In the genomic region with DNA sequence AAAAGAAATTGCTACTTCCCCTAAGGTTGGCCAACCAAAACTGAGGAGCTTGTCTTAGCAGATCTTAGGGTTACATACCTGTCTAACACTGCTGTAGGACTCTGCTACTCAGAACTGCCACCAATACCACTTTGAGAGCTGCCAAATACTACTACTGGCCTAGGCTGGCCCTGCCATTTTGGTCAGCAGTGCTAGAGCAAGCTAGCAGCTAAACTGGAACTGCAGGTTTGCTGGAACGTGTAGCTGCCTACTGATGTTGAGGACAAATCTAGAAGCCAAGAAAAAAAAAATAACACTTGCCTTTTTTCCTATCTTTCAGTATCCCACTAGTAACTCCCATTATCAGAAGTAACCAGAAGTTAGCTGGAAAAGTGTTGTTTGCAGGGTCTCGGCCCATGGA, we compare ENCODE assay signal across 24 cellular contexts.
"Had no signal": no experiment of that assay in that cellular context is flagged by ENCODE, and none has a peak within 500 bp of the region (broad histone marks: within the 10 kb centered on the region; RNA-seq: fewer than 3 reads in every experiment).

No MANE protein-coding gene starts in this region.

- FAIRE-seq: pancreas, urothelium cell line had no signal

- ATAC-seq: naive thymus-derived CD8-positive, alpha-beta T cell; pancreas; right cardiac atrium; sciatic nerve; stimulated activated naive B cell treated with anti-CD40 and anti-IgM and Interleukin-4, amounts not matched to agents 10 μg/mL and 1 μg/mL and 100 μg/mL, for 72 hours; stimulated activated naive CD8-positive, alpha-beta T cell treated with anti-CD3 and anti-CD28 coated beads, Interleukin-15, Interleukin-2, amounts not matched to agents 100 U/mL and 50 U/mL, for 24 hours; upper lobe of right lung had no signal

- H3K36me3 ChIP-seq: pancreas, prostate gland, suprapubic skin, thoracic aorta, tibial artery, upper lobe of right lung had no signal

- H3K27me3 ChIP-seq: pancreas, suprapubic skin, tibial artery, upper lobe of right lung had no signal

- DNase-seq: hypothalamus; immature natural killer cell; left ventricle myocardium inferior; naive thymus-derived CD8-positive, alpha-beta T cell; nucleus accumbens; pancreas; posterior cingulate gyrus; retina; right cardiac atrium; stimulated activated CD4-positive, alpha-beta T cell treated with anti-CD3 and anti-CD28 coated beads, Interleukin-12 subunit alpha, Interleukin-12 subunit beta, amount 100 ng/mL, for 4 hours; stimulated activated CD4-positive, alpha-beta T cell treated with anti-CD3 and anti-CD28 coated beads, Interleukin-15, amount 100 ng/mL, for 24 hours; stimulated activated CD4-positive, alpha-beta T cell treated with anti-CD3 and anti-CD28 coated beads, Interleukin-2, amount 100 ng/mL, for 24 hours; stimulated activated CD4-positive, alpha-beta T cell treated with anti-CD3 and anti-CD28 coated beads, Interleukin-4, amount 100 ng/mL, for 1 hour; stimulated activated naive B cell treated with anti-CD40 and anti-IgM and Interleukin-4, amounts not matched to agents 10 μg/mL and 1 μg/mL and 100 μg/mL, for 72 hours; stimulated activated naive CD8-positive, alpha-beta T cell treated with anti-CD3 and anti-CD28 coated beads, Interleukin-15, Interleukin-2, amounts not matched to agents 100 U/mL and 50 U/mL, for 24 hours; tibial artery; upper lobe of right lung had no signal

- H3K9me3 ChIP-seq: left ventricle myocardium inferior, pancreas, prostate gland, suprapubic skin, thoracic aorta, tibial artery, upper lobe of right lung had no signal

- H3K4me1 ChIP-seq: left ventricle myocardium inferior, pancreas, prostate gland, suprapubic skin, upper lobe of right lung had no signal

- H3K27ac ChIP-seq: left ventricle myocardium inferior, pancreas, prostate gland, skin epidermis, suprapubic skin, thoracic aorta, tibial artery, upper lobe of right lung had no signal

- H3K4me3 ChIP-seq: left ventricle myocardium inferior, lung, prostate gland, skin epidermis, suprapubic skin, thoracic aorta, tibial artery, upper lobe of right lung had no signal
